In the genomic region with DNA sequence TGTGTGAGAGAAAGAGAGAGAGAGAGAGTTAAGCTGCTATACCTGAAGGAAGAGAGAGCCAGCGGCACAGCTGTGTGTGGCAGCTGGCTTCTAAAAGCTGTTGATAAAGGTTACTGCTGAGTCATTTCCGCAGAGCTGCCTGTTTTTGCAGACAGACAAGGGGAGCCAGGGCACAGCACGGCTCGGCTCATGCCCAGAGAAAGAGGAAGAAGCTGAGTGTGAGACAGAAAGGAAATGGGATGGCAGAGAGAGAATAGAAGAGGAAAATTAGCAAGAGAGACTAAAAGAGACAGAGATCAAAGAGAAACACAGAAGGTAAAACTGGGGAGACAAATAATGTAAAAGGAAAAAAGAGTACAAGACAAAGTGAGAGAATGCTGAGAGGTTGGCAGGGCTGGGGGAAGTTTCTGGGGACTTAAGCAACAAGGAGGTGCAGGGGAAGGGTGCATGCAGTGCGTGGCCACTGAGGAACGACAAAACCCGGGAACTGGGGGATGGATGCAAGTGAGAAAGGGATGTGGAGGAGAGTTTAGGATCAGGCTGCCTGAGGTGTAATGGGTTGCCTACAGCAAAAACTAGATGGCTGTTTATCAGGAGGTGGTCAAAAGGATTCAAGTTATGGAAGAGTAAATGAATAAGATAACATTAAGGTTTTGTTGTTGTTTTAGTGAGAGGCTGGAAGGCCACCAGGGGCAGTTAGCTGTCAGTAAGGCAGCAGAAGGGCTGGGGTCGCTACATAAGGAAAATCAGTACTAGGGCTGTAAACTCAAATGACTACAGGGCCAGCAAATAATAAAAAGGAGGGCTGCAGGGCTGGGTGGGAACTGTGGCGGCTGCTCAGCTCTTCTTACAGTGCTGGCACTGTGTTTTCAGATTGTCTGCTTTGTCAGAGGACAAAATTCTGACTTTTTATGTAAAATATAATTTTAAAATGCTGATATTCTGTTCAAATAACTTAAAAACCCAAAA, we compare ENCODE assay signal across 1 cellular context.
A peak's percentile ranks its signal among the peaks of the same experiment; 100 is the strongest.
TF ChIP-seq lines count a peak whose summit lies in the region.

No MANE protein-coding gene starts in this region.

TF ChIP-seq in K562, 482 proteins besides CTCF, POLR2A, EP300 and RAD21 (continued from another document and continues in another):
- TF ChIP-seq KDM1A (IDR thresholded peaks at IDR 0.05): peak; percentile 72
- TF ChIP-seq, protein P1, sequence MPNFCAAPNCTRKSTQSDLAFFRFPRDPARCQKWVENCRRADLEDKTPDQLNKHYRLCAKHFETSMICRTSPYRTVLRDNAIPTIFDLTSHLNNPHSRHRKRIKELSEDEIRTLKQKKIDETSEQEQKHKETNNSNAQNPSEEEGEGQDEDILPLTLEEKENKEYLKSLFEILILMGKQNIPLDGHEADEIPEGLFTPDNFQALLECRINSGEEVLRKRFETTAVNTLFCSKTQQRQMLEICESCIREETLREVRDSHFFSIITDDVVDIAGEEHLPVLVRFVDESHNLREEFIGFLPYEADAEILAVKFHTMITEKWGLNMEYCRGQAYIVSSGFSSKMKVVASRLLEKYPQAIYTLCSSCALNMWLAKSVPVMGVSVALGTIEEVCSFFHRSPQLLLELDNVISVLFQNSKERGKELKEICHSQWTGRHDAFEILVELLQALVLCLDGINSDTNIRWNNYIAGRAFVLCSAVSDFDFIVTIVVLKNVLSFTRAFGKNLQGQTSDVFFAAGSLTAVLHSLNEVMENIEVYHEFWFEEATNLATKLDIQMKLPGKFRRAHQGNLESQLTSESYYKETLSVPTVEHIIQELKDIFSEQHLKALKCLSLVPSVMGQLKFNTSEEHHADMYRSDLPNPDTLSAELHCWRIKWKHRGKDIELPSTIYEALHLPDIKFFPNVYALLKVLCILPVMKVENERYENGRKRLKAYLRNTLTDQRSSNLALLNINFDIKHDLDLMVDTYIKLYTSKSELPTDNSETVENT (CRISPR knock-in tag; IDR thresholded peaks at IDR 0.05): peak; percentile 33; the same call in 1 of the 2 replicates
- TF ChIP-seq ZNF384 (IDR thresholded peaks at IDR 0.05; ENCODE audit: low read depth, low read length): peak; percentile 27; the same call in 1 of the 2 replicates
- TF ChIP-seq GATA2 (CRISPR knock-in tag; IDR thresholded peaks at IDR 0.05): peak; percentile 71
- TF ChIP-seq ZNF280A (IDR thresholded peaks at IDR 0.05; ENCODE audit: low read depth, partially characterized antibody): peak; percentile 68
- peak; percentile 99 for TF ChIP-seq ZNF212 (CRISPR knock-in tag; IDR thresholded peaks at IDR 0.05)
- TF ChIP-seq ZBTB2 (IDR thresholded peaks at IDR 0.05): peak; percentile 92
- no peak for TF ChIP-seq ZNF217 (CRISPR knock-in tag; IDR thresholded peaks at IDR 0.05)
- TF ChIP-seq PHB2 (IDR thresholded peaks at IDR 0.05; ENCODE audit: low read depth): peak; percentile 65; the same call in 1 of the 2 replicates
- no peak for TF ChIP-seq ZNF655 (CRISPR knock-in tag; IDR thresholded peaks at IDR 0.05)
- TF ChIP-seq SIN3A (IDR thresholded peaks at IDR 0.05; ENCODE audit: borderline replicate concordance in 2 of 2, control insufficient read depth in 1 of 2, low read depth in 2 of 2, low read length in 2 of 2): peak; percentile 82 to 98; a peak in 3 of 4 replicates
- TF ChIP-seq ZC3H4 (CRISPR knock-in tag; IDR thresholded peaks at IDR 0.05; ENCODE audit: borderline replicate concordance): no peak
- peak; percentile 93; the same call in 1 of the 2 replicates for TF ChIP-seq HDAC2 (IDR thresholded peaks at IDR 0.05)
- peak; percentile 99 for TF ChIP-seq DPF2 (IDR thresholded peaks at IDR 0.05)
- TF ChIP-seq DIDO1 (tag; IDR thresholded peaks at IDR 0.05; ENCODE audit: low read depth): 0 out of 2 replicates have a peak, but pooled peaks have one; percentile 16
- no peak for TF ChIP-seq NR4A1 (CRISPR knock-in tag; IDR thresholded peaks at IDR 0.05)
- TF ChIP-seq NR4A1 (tag; IDR thresholded peaks at IDR 0.05): peak; percentile 81; the same call in 1 of the 2 replicates
- peak; percentile 83; the same call in 1 of the 2 replicates for TF ChIP-seq DNMT1 (IDR thresholded peaks at IDR 0.05)
- TF ChIP-seq KDM5B (IDR thresholded peaks at IDR 0.05; ENCODE audit: insufficient replicate concordance, low read depth, low read length): peak; percentile 67
- TF ChIP-seq MEF2D (tag; conservative IDR thresholded peaks at IDR 0.05; ENCODE audit: low read depth): peak; percentile 68; the same call in 1 of the 2 replicates
- TF ChIP-seq GATAD2B (IDR thresholded peaks at IDR 0.05; ENCODE audit: borderline replicate concordance): peak; percentile 84; the same call in 1 of the 2 replicates
- 0 out of 2 replicates have a peak, but pooled peaks have one; percentile 40 for TF ChIP-seq ZNF583 (CRISPR knock-in tag; IDR thresholded peaks at IDR 0.05)
- no peak for TF ChIP-seq E2F6 (IDR thresholded peaks at IDR 0.05; ENCODE audit: borderline replicate concordance in 1 of 2, extremely low read depth in 1 of 2, insufficient read depth in 1 of 2, insufficient read length in 1 of 2, low read depth in 1 of 2, low read length in 1 of 2, poor library complexity in 1 of 2, severe bottlenecking in 1 of 2)
- TF ChIP-seq NCOA6 (IDR thresholded peaks at IDR 0.05): peak; percentile 72
- TF ChIP-seq BDP1 (IDR thresholded peaks at IDR 0.05; ENCODE audit: insufficient read depth, insufficient read length): no peak
- TF ChIP-seq POLR2AphosphoS5 (IDR thresholded peaks at IDR 0.05; ENCODE audit: control insufficient read depth, insufficient read depth, low read depth, low read length): peak; percentile 96
- TF ChIP-seq PPARD (CRISPR knock-in tag; IDR thresholded peaks at IDR 0.05): no peak
- peak; percentile 35 for TF ChIP-seq ARHGAP35 (IDR thresholded peaks at IDR 0.05; ENCODE audit: partially characterized antibody)
- TF ChIP-seq, protein P2, sequence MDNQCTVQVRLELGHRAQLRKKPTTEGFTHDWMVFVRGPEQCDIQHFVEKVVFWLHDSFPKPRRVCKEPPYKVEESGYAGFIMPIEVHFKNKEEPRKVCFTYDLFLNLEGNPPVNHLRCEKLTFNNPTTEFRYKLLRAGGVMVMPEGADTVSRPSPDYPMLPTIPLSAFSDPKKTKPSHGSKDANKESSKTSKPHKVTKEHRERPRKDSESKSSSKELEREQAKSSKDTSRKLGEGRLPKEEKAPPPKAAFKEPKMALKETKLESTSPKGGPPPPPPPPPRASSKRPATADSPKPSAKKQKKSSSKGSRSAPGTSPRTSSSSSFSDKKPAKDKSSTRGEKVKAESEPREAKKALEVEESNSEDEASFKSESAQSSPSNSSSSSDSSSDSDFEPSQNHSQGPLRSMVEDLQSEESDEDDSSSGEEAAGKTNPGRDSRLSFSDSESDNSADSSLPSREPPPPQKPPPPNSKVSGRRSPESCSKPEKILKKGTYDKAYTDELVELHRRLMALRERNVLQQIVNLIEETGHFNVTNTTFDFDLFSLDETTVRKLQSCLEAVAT (IDR thresholded peaks at IDR 0.05): peak in 1 of 2 experiments; percentile 97
- TF ChIP-seq CBX3 (IDR thresholded peaks at IDR 0.05; ENCODE audit: borderline replicate concordance in 1 of 2, low read length in 2 of 2): peak in 1 of 2 experiments; percentile 87; a peak in 2 of 3 replicates
- peak; percentile 92 for TF ChIP-seq CTBP1 (IDR thresholded peaks at IDR 0.05; ENCODE audit: borderline replicate concordance)
- TF ChIP-seq BCLAF1 (IDR thresholded peaks at IDR 0.05; ENCODE audit: borderline replicate concordance in 1 of 2, control insufficient read depth in 1 of 2, low read depth in 2 of 2, low read length in 1 of 2): peak in 1 of 2 experiments; percentile 35; a peak in 1 of 4 replicates
- TF ChIP-seq PYGO2 (tag; IDR thresholded peaks at IDR 0.05): peak; percentile 78; the same call in 1 of the 2 replicates
- TF ChIP-seq STAT5A (IDR thresholded peaks at IDR 0.05; ENCODE audit: borderline replicate concordance, low read length): peak; percentile 73; the same call in 1 of the 2 replicates
- no peak; the same call in 1 of the 2 replicates for TF ChIP-seq HOXB6 (CRISPR knock-in tag; IDR thresholded peaks at IDR 0.05; ENCODE audit: borderline replicate concordance)
- peak; percentile 95 for TF ChIP-seq NFIC (IDR thresholded peaks at IDR 0.05)
- TF ChIP-seq HDAC3 (IDR thresholded peaks at IDR 0.05; ENCODE audit: borderline replicate concordance, partially characterized antibody): peak; percentile 93
- TF ChIP-seq ZNF79 (CRISPR knock-in tag; IDR thresholded peaks at IDR 0.05; ENCODE audit: low read depth): peak; percentile 58; the same call in 1 of the 2 replicates
- TF ChIP-seq MLX (CRISPR knock-in tag; conservative IDR thresholded peaks at IDR 0.05): no peak
